Comparison of ENCODE assay signal across 32 cellular contexts in the genomic region with DNA sequence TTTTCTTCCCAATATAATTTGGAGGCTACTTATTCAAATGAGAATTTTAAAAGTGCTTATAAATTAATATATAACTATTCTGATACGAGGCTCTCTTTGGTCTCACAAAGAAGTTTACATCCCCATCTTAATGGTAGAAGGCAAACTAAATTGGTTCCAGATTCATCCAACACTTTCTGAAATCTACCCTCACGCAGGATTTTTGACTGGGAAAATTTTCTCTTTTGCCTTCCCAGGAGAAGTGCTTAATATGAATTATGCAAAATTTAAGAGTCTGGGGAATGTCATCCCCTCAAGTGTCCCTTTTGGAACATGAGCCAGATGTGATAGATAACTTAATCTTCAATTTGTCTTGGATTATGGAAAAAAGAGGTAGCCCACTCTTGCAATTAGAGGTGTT. TPM values are rescaled to one million over a fixed set of nuclear protein-coding genes. Genes with fewer than 3 reads are reported as not detected.
DNase-seq lines count a peak whose midpoint lies in the region; ATAC-seq lines count a peak whose summit lies in the region.
"Had no signal": no experiment of that assay in that cellular context is flagged by ENCODE, and none has a peak within 500 bp of the region (broad histone marks: within the 10 kb centered on the region; RNA-seq: fewer than 3 reads in every experiment).

TSS of gene OR4C11 (minus strand) at position 101 of the 400 bp plus-strand sequence. CDS start 3,272 bp downstream, outside the sequence.

- DNase-seq in activated CD8-positive, alpha-beta T cell treated with anti-CD3 and anti-CD28 coated beads, Interleukin-2, amount 10 ng/mL, durations not matched to agents 7 days and 5 days = no peak
- DNase-seq: 8988T; ACHN; AML-193; BE2C; C1 segment of cervical spinal cord; Caco-2; Calu3; CD4-positive, alpha-beta memory T cell; CD4-positive, alpha-beta T cell; CD4-positive, CD25-positive, alpha-beta regulatory T cell; CD8-positive, alpha-beta memory T cell; CD8-positive, alpha-beta T cell; COR-L47; DMS 273 treated with DMSO at 0.1 percent for 48 hours; DMS153; DMS53; DMS79; DMS79 treated with DMSO at 0.1 percent for 48 hours; DND-41; EL had no signal

- H3K4me3 Mint-ChIP-seq in activated CD8-positive, alpha-beta T cell treated with anti-CD3 and anti-CD28 coated beads, Interleukin-2, amount 10 ng/mL, durations not matched to agents 7 days and 5 days = no peak within 1 kb of the TSS
- H3K4me3 Mint-ChIP-seq: B cell; CD14-positive monocyte; CD4-positive, alpha-beta memory T cell; CD4-positive, alpha-beta T cell; CD4-positive, CD25-positive, alpha-beta regulatory T cell; CD8-positive, alpha-beta memory T cell; CD8-positive, alpha-beta T cell had no signal

- no peaks in the 10 kb centered on the region for H3K27me3 ChIP-seq in HUES48 (ENCODE audit: control insufficient read depth, insufficient read depth, low read length)
- H3K27me3 ChIP-seq: BE2C; BLaER1; BLaER1 treated with 17β-estradiol and CSF1 and Interleukin-3, amounts not matched to agents 10 nM and 100 nM had no signal

- H3K36me3 Mint-ChIP-seq in activated CD8-positive, alpha-beta T cell treated with anti-CD3 and anti-CD28 coated beads, Interleukin-2, amount 10 ng/mL, durations not matched to agents 7 days and 5 days (ENCODE audit: low read depth) = no peaks in the 10 kb centered on the region
- H3K36me3 Mint-ChIP-seq: CD14-positive monocyte; CD4-positive, alpha-beta memory T cell; CD4-positive, CD25-positive, alpha-beta regulatory T cell; CD8-positive, alpha-beta memory T cell; CD8-positive, alpha-beta T cell had no signal

- POLR2A ChIA-PET in activated CD8-positive, alpha-beta T cell treated with anti-CD3 and anti-CD28 coated beads, Interleukin-2, amount 10 ng/mL, durations not matched to agents 7 days and 5 days (lab: Charles Lee) = no interaction called here

- H3K4me1 ChIP-seq in HUES48 (ENCODE audit: control insufficient read depth, insufficient read depth, low read length) = no peaks in the 10 kb centered on the region
- H3K4me1 ChIP-seq: A549; BE2C; BLaER1; BLaER1 treated with 17β-estradiol and CSF1 and Interleukin-3, amounts not matched to agents 10 nM and 100 nM; Caco-2 had no signal

- no peaks in the 10 kb centered on the region for H3K9me3 Mint-ChIP-seq in activated CD8-positive, alpha-beta T cell treated with anti-CD3 and anti-CD28 coated beads, Interleukin-2, amount 10 ng/mL, durations not matched to agents 7 days and 5 days (ENCODE audit: insufficient read depth)
- H3K9me3 Mint-ChIP-seq: CD8-positive, alpha-beta T cell had no signal

- H3K4me1 Mint-ChIP-seq in activated CD8-positive, alpha-beta T cell treated with anti-CD3 and anti-CD28 coated beads, Interleukin-2, amount 10 ng/mL, durations not matched to agents 7 days and 5 days (ENCODE audit: low read depth) = no peaks in the 10 kb centered on the region
- H3K4me1 Mint-ChIP-seq: B cell; CD14-positive monocyte; CD4-positive, alpha-beta memory T cell; CD4-positive, CD25-positive, alpha-beta regulatory T cell; CD8-positive, alpha-beta memory T cell had no signal

- peaks cover 88% of the 10 kb centered on the region for H3K9me3 ChIP-seq in HUES48 (ENCODE audit: control insufficient read depth, insufficient read depth, low read length)
- H3K9me3 ChIP-seq: BE2C; BLaER1; BLaER1 treated with 17β-estradiol and CSF1 and Interleukin-3, amounts not matched to agents 10 nM and 100 nM; Caco-2 had no signal

- H3K9ac ChIP-seq in HUES48 (ENCODE audit: low read depth, low read length) = no peak within 1 kb of the TSS
- H3K9ac ChIP-seq: BLaER1; BLaER1 treated with 17β-estradiol and CSF1 and Interleukin-3, amounts not matched to agents 10 nM and 100 nM had no signal

- H3K27ac ChIP-seq in HUES48 (ENCODE audit: low read depth, low read length) = no peak within 1 kb of the TSS
- H3K27ac ChIP-seq: 22Rv1; A549; BLaER1; BLaER1 treated with 17β-estradiol and CSF1 and Interleukin-3, amounts not matched to agents 10 nM and 100 nM; C4-2B had no signal

- no peaks in the 10 kb centered on the region for H3K36me3 ChIP-seq in HUES48 (ENCODE audit: control insufficient read depth, insufficient read depth, low read length)
- H3K36me3 ChIP-seq: BE2C; BLaER1; BLaER1 treated with 17β-estradiol and CSF1 and Interleukin-3, amounts not matched to agents 10 nM and 100 nM had no signal

- H3K27me3 Mint-ChIP-seq in activated CD8-positive, alpha-beta T cell treated with anti-CD3 and anti-CD28 coated beads, Interleukin-2, amount 10 ng/mL, durations not matched to agents 7 days and 5 days (ENCODE audit: low read depth) = no peaks in the 10 kb centered on the region
- H3K27me3 Mint-ChIP-seq: B cell; CD4-positive, alpha-beta memory T cell; CD4-positive, alpha-beta T cell; CD4-positive, CD25-positive, alpha-beta regulatory T cell; CD8-positive, alpha-beta memory T cell had no signal

- H3K4me3 ChIP-seq in HUES48 (ENCODE audit: low read depth, low read length) = peak within 1 kb of the TSS; percentile 8; the same call in 1 of the 2 replicates
- H3K4me3 ChIP-seq: A549; BLaER1; BLaER1 treated with 17β-estradiol and CSF1 and Interleukin-3, amounts not matched to agents 10 nM and 100 nM had no signal

- no peak for ATAC-seq in activated CD8-positive, alpha-beta T cell treated with anti-CD3 and anti-CD28 coated beads, Interleukin-2, amount 10 ng/mL, durations not matched to agents 7 days and 5 days
- ATAC-seq: A549; CD8-positive, alpha-beta T cell had no signal

- CTCF ChIA-PET in activated CD8-positive, alpha-beta T cell treated with anti-CD3 and anti-CD28 coated beads, Interleukin-2, amount 10 ng/mL, durations not matched to agents 7 days and 5 days (lab: Charles Lee) = no interaction called here

- H3K27ac Mint-ChIP-seq in activated CD8-positive, alpha-beta T cell treated with anti-CD3 and anti-CD28 coated beads, Interleukin-2, amount 10 ng/mL, durations not matched to agents 7 days and 5 days = no peak within 1 kb of the TSS
- H3K27ac Mint-ChIP-seq: B cell; CD14-positive monocyte; CD4-positive, alpha-beta memory T cell; CD4-positive, alpha-beta T cell; CD4-positive, CD25-positive, alpha-beta regulatory T cell; CD8-positive, alpha-beta memory T cell; CD8-positive, alpha-beta T cell had no signal

RNA-seq across cellular contexts. Expression of gene OR4C11, which starts in this region (rescaled TPM):
- total RNA-seq in activated CD8-positive, alpha-beta T cell treated with anti-CD3 and anti-CD28 coated beads, Interleukin-2, amount 10 ng/mL, durations not matched to agents 7 days and 5 days = not detected
- total RNA-seq: A172; A673; B cell; Caco-2; Calu3; CD4-positive, alpha-beta memory T cell; CD4-positive, alpha-beta T cell; CD4-positive, CD25-positive, alpha-beta regulatory T cell; CD8-positive, alpha-beta memory T cell; CD8-positive, alpha-beta T cell; Daoy had no signal
